12 cellular contexts compared by ENCODE assay signal in the genomic region with DNA sequence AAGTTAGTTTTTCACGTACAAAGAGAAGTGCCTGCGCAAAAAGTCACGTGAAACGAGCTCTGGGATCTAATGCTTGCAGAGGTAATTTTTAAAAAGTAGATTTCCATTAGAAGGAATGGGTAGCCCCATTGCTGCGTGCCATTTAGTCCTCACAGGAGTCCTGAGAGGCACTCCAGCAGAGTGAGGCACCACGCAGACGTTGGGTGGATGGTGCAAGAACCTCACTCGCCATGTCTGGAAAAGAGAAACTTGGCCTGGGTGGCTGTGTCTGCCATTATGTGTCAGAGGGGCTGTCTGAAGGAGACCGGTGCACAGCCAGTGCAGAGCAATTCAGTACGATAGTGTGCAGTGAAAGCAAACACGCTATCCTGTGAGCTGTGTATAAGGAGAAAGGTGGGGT. TPM values are rescaled to one million over a fixed set of nuclear protein-coding genes. Genes with fewer than 3 reads are reported as not detected.
DNase-seq lines count a peak whose midpoint lies in the region; ATAC-seq, FAIRE-seq and TF ChIP-seq lines count a peak whose summit lies in the region.
"Had no signal": no experiment of that assay in that cellular context is flagged by ENCODE, and none has a peak within 500 bp of the region (broad histone marks: within the 10 kb centered on the region; RNA-seq: fewer than 3 reads in every experiment).

No MANE protein-coding gene starts in this region.

- POLR2A ChIA-PET in activated CD8-positive, alpha-beta T cell treated with anti-CD3 and anti-CD28 coated beads for 36 hours (lab: Charles Lee): interaction anchor here (0.6 to 1.3 kb wide), 7 partner anchors 8 to 136 kb away, joined by 3 to 5 read pairs (median 4); no protein-coding TSS in a partner anchor
- POLR2A ChIA-PET in HepG2 (lab: Yijun Ruan, JAX): interaction anchor here (1.9 kb wide), 1 partner anchor 474 kb away, joined by 4 read pairs; no protein-coding TSS in a partner anchor

- no peak overlapping the region for H3K27ac ChIP-seq in HepG2 (ENCODE audit: extremely low read length, insufficient read depth, low read length)
- H3K27ac ChIP-seq in brain microvascular endothelial cell: no peak overlapping the region

- no peak for TF ChIP-seq POLR2A in HepG2 (IDR thresholded peaks at IDR 0.05; ENCODE audit: insufficient read depth in 1 of 2, low read depth in 2 of 2, low read length in 2 of 2)

- no peak for TF ChIP-seq CTCF in activated CD8-positive, alpha-beta T cell treated with anti-CD3 and anti-CD28 coated beads for 36 hours (IDR thresholded peaks at IDR 0.05)
- TF ChIP-seq CTCF in HepG2 (CRISPR knock-in tag; IDR thresholded peaks at IDR 0.05) (no peak), type B pancreatic cell (conservative IDR thresholded peaks at IDR 0.05) (no peak), brain microvascular endothelial cell (IDR thresholded peaks at IDR 0.05; ENCODE audit: low read depth, low read length, missing control alignments) (no peak)

- no peak for TF ChIP-seq EP300 in HepG2 (IDR thresholded peaks at IDR 0.05; ENCODE audit: low read depth in 2 of 2, low read length in 2 of 2)
- no peak for TF ChIP-seq EP300 in HepG2 (CRISPR knock-in tag; IDR thresholded peaks at IDR 0.05; ENCODE audit: borderline replicate concordance)

- TF ChIP-seq RAD21 in HepG2 (CRISPR knock-in tag; IDR thresholded peaks at IDR 0.05): no peak

- H3K9me3 Mint-ChIP-seq in activated naive CD4-positive, alpha-beta T cell treated with anti-CD3 and anti-CD28 coated beads, Interleukin-2, amount 50 U/mL, for 24 hours: no peaks in the 10 kb centered on the region
- no peaks in the 10 kb centered on the region for H3K9me3 Mint-ChIP-seq in activated CD8-positive, alpha-beta T cell treated with anti-CD3 and anti-CD28 coated beads for 36 hours
- no peaks in the 10 kb centered on the region for H3K9me3 Mint-ChIP-seq in type B pancreatic cell

- H3K4me2 ChIP-seq in HepG2 (ENCODE audit: low read depth, low read length): no peak overlapping the region; the same call in 1 of the 2 replicates

- H3K4me1 Mint-ChIP-seq in activated naive CD4-positive, alpha-beta T cell treated with anti-CD3 and anti-CD28 coated beads, Interleukin-2, amount 50 U/mL, for 24 hours: peaks cover 33% of the 10 kb centered on the region
- peaks cover 20% of the 10 kb centered on the region for H3K4me1 Mint-ChIP-seq in activated CD8-positive, alpha-beta T cell treated with anti-CD3 and anti-CD28 coated beads for 36 hours (ENCODE audit: low read depth)
- H3K4me1 Mint-ChIP-seq in type B pancreatic cell (ENCODE audit: unreplicated experiment): peaks cover 26% of the 10 kb centered on the region

- H3K79me2 ChIP-seq in HepG2 (ENCODE audit: insufficient read depth, low read length): peaks cover 22% of the 10 kb centered on the region

- FAIRE-seq in HepG2 (lab: Jason Lieb, UNC): no peak

- peaks cover 2 to 19% of the 10 kb centered on the region in 2 experiments; a peak in 3 of 5 replicates for H3K27me3 ChIP-seq in HepG2 (ENCODE audit: control insufficient read depth in 1 of 2, insufficient read depth in 2 of 2, low read length in 2 of 2)
- no peaks in the 10 kb centered on the region for H3K27me3 ChIP-seq in brain microvascular endothelial cell (replicated peaks)

- intact Hi-C loops in activated CD8-positive, alpha-beta T cell treated with anti-CD3 and anti-CD28 coated beads for 36 hours (cut with micrococcal nuclease): no loop called here
- intact Hi-C loops in HepG2 (cut with micrococcal nuclease; ENCODE audit: unreplicated experiment): loop anchor here (10.0 kb wide), 1 partner anchor 108 kb away; no protein-coding TSS in a partner anchor

- in situ Hi-C loops in HepG2 (cut with HindIII; ENCODE audit: extremely low pct_ligation_motif_present, low pct_unique_long_range_greater_than_20kb): no loop called here
- in situ Hi-C loops in brain microvascular endothelial cell (cut with HindIII; ENCODE audit: low pct_ligation_motif_present, low sequenced_read_pairs): no loop called here

- peak overlapping the region; percentile 99 for H3K27ac Mint-ChIP-seq in activated naive CD4-positive, alpha-beta T cell treated with anti-CD3 and anti-CD28 coated beads, Interleukin-2, amount 50 U/mL, for 24 hours
- H3K27ac Mint-ChIP-seq in activated CD8-positive, alpha-beta T cell treated with anti-CD3 and anti-CD28 coated beads for 36 hours: peak overlapping the region; percentile 98
- H3K27ac Mint-ChIP-seq in type B pancreatic cell: peak overlapping the region; percentile 98

- H3K9me3 ChIP-seq in HepG2 (ENCODE audit: low read length): no peaks in the 10 kb centered on the region
- H3K9me3 ChIP-seq: tibial artery had no signal

- peak overlapping the region; percentile 91 for H3K4me3 Mint-ChIP-seq in activated naive CD4-positive, alpha-beta T cell treated with anti-CD3 and anti-CD28 coated beads, Interleukin-2, amount 50 U/mL, for 24 hours
- peak overlapping the region; percentile 89 for H3K4me3 Mint-ChIP-seq in activated CD8-positive, alpha-beta T cell treated with anti-CD3 and anti-CD28 coated beads for 36 hours
- H3K4me3 Mint-ChIP-seq in type B pancreatic cell: peak overlapping the region; percentile 92

- H3K4me3 ChIP-seq in HepG2 (replicated peaks in 1 of 3; ENCODE audit: insufficient read depth in 1 of 3, low read depth in 2 of 3, low read length in 3 of 3) (no peak overlapping the region), brain microvascular endothelial cell (ENCODE audit: low read depth, low read length) (no peak overlapping the region)

- no peak overlapping the region for H2AFZ ChIP-seq in HepG2 (ENCODE audit: low read length)

- no peak for ATAC-seq in activated CD8-positive, alpha-beta T cell treated with anti-CD3 and anti-CD28 coated beads for 36 hours
- ATAC-seq in HepG2: no peak

- DNase-seq in activated naive CD4-positive, alpha-beta T cell treated with Interleukin-2 at 50 U/mL for 16 hours: no peak
- DNase-seq in activated CD8-positive, alpha-beta T cell treated with anti-CD3 and anti-CD28 coated beads for 36 hours: no peak
- DNase-seq in HepG2 (ENCODE audit: low spot score) (no peak), type B pancreatic cell (ENCODE audit: extremely low spot score, unreplicated experiment) (no peak), brain microvascular endothelial cell (no peak), HCEC 1CT (no peak), NCI-H226 (no peak)
- DNase-seq: amygdala, NCI-H187, WERI-Rb-1 had no signal

- peaks cover 21% of the 10 kb centered on the region for H4K20me1 ChIP-seq in HepG2 (ENCODE audit: insufficient read depth, low read length)

- H3K9ac ChIP-seq in HepG2 (ENCODE audit: insufficient read depth, low read depth, low read length): no peak overlapping the region

- BruUV-seq in HepG2 (replicated peaks; lab: Mats Ljungman, UMichigan): no TSS peak

- WGBS in HepG2 (ENCODE audit: low lambda C conversion rate): over 99% methylated on average over 11 of the region's 11 CpGs

- CTCF ChIA-PET in activated CD8-positive, alpha-beta T cell treated with anti-CD3 and anti-CD28 coated beads for 36 hours (lab: Charles Lee): interaction anchor here (0.9 kb wide), 1 partner anchor 135 kb away, joined by 4 read pairs; no protein-coding TSS in a partner anchor
- CTCF ChIA-PET in HepG2 (lab: Yijun Ruan, JAX; ENCODE audit: low intra/inter-chr PET ratio, low total read pairs): no interaction called here

- no peaks in the 10 kb centered on the region for H3K36me3 ChIP-seq in HepG2 (replicated peaks in 1 of 2; ENCODE audit: control insufficient read depth in 1 of 2, insufficient read depth in 2 of 2, low read length in 2 of 2)
- H3K36me3 ChIP-seq in brain microvascular endothelial cell (replicated peaks): no peaks in the 10 kb centered on the region
- H3K36me3 ChIP-seq: tibial artery, WERI-Rb-1 had no signal

- no peaks in the 10 kb centered on the region for H3K36me3 Mint-ChIP-seq in activated naive CD4-positive, alpha-beta T cell treated with anti-CD3 and anti-CD28 coated beads, Interleukin-2, amount 50 U/mL, for 24 hours
- H3K36me3 Mint-ChIP-seq in activated CD8-positive, alpha-beta T cell treated with anti-CD3 and anti-CD28 coated beads for 36 hours (ENCODE audit: low read depth): peaks cover 10% of the 10 kb centered on the region
- no peaks in the 10 kb centered on the region for H3K36me3 Mint-ChIP-seq in type B pancreatic cell

- peaks cover 29% of the 10 kb centered on the region for H3K4me1 ChIP-seq in HepG2 (ENCODE audit: insufficient read depth, low read length)

- no peaks in the 10 kb centered on the region for H3K27me3 Mint-ChIP-seq in activated naive CD4-positive, alpha-beta T cell treated with anti-CD3 and anti-CD28 coated beads, Interleukin-2, amount 50 U/mL, for 24 hours
- H3K27me3 Mint-ChIP-seq in activated CD8-positive, alpha-beta T cell treated with anti-CD3 and anti-CD28 coated beads for 36 hours: no peaks in the 10 kb centered on the region
- no peaks in the 10 kb centered on the region for H3K27me3 Mint-ChIP-seq in type B pancreatic cell

RNA-seq across cellular contexts. Expression of a gene that starts 1.8 kb away (rescaled TPM):
- 10 to 100 TPM; 22.6 to 24.5 TPM for total RNA-seq in activated CD8-positive, alpha-beta T cell treated with anti-CD3 and anti-CD28 coated beads for 36 hours
- 9.1 and 10.1 TPM in 2 replicates for total RNA-seq in HepG2 (2016; rRNA removed; fragmentation: Illumina TruSeq; extraction: Trizol)
- total RNA-seq in HepG2 (2016; cell fraction: cytosol; rRNA removed; fragmentation: Illumina TruSeq; extraction: Trizol; ENCODE audit: low read depth): 19.0 and 23.2 TPM in 2 replicates
- total RNA-seq in HepG2 (2016; cell fraction: insoluble cytoplasmic fraction; rRNA removed; fragmentation: Illumina TruSeq; extraction: Trizol): 8.7 and 10.2 TPM in 2 replicates
- 8.0 and 11.2 TPM in 2 replicates for total RNA-seq in HepG2 (2016; cell fraction: membrane; rRNA removed; fragmentation: Illumina TruSeq; extraction: Trizol)
- 14.9 and 20.4 TPM in 2 replicates for total RNA-seq in HepG2 (2016; cell fraction: nucleus; rRNA removed; fragmentation: Illumina TruSeq; extraction: Trizol)
- polyA plus RNA-seq in HepG2 (2011; rRNA removed): 11.5 and 11.9 TPM in 2 replicates
- 6.8 and 7.6 TPM in 2 replicates for polyA plus RNA-seq in HepG2 (2011; cell fraction: cytosol; rRNA removed)
- polyA plus RNA-seq in HepG2 (2011; cell fraction: nucleus; rRNA removed): 60.5 and 78.4 TPM in 2 replicates
- polyA plus RNA-seq in HepG2 (2012): 8.7 and 10.7 TPM in 2 replicates
- polyA plus RNA-seq in HepG2 (2016; cell fraction: cytosol; fragmentation: Illumina TruSeq; extraction: Trizol; ENCODE audit: low read depth): 0.57 and 0.92 TPM in 2 replicates
- polyA plus RNA-seq in HepG2 (2016; cell fraction: insoluble cytoplasmic fraction; fragmentation: Illumina TruSeq; extraction: Trizol; ENCODE audit: low read depth): 5.1 and 7.0 TPM in 2 replicates
- 1.6 and 2.5 TPM in 2 replicates for polyA plus RNA-seq in HepG2 (2016; cell fraction: membrane; fragmentation: Illumina TruSeq; extraction: Trizol; ENCODE audit: low read depth)
- 12.4 and 16.1 TPM in 2 replicates for polyA plus RNA-seq in HepG2 (2016; cell fraction: nucleus; fragmentation: Illumina TruSeq; extraction: Trizol; ENCODE audit: insufficient read depth, low read depth)
- 27.5 and 29.0 TPM in 2 replicates for polyA minus RNA-seq in HepG2 (2011; rRNA and poly(A)+ RNA removed; ENCODE audit: low replicate concordance)
- 10.9 and 14.4 TPM in 2 replicates for polyA minus RNA-seq in HepG2 (2011; cell fraction: cytosol; rRNA and poly(A)+ RNA removed)
- 64.9 and 80.1 TPM in 2 replicates for polyA minus RNA-seq in HepG2 (2011; cell fraction: nucleus; rRNA and poly(A)+ RNA removed)
- 24.0 and 39.0 TPM in 2 replicates for total RNA-seq in type B pancreatic cell (ENCODE audit: low replicate concordance)
